In the genomic region with DNA sequence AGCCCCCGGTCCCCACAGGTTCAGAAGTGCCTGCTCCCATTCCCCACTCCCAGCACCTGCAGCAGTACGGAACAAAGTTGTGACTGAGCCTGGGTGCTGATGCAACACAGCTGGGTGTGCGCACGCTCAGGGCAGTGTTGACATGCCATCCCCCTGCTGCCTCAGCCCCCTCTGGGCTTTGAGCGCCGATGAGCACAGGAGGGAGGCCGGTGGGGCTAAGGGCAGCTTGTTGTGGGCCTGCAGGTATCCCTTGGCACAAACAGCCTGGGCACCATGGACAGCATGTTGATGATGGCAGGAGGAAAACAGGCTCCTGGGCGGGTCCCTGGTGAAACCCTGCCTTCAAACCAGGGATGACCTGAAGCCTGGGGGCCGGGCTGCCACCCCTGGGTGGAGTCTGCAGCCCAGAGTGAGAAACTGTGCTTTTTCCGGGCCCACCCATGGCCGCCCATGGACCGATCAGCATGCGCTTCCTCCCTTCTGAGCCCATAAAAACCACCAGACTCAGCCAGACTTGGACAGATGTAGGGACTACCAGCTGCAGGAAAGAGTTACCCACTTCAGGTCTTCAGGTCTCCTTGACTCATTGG, we compare ENCODE assay signal across 1 cellular context.
TF ChIP-seq lines count a peak whose summit lies in the region.

No MANE protein-coding gene starts in this region.

TF ChIP-seq in K562, 482 proteins besides CTCF, POLR2A, EP300 and RAD21:
- TF ChIP-seq GABPA (tag; conservative IDR thresholded peaks at IDR 0.05; ENCODE audit: low read depth) (no peak), POLR2G (IDR thresholded peaks at IDR 0.05; ENCODE audit: low read depth, low read length) (peak; percentile 21; the same call in 1 of the 2 replicates)
